ENCODE assay signal across 23 cellular contexts in genomic region chr11:121153472-121153871, GRCh38. TPM values are rescaled to one million over a fixed set of nuclear protein-coding genes. Genes with fewer than 3 reads are reported as not detected.
DNase-seq lines count a peak whose midpoint lies in the region; ATAC-seq and TF ChIP-seq lines count a peak whose summit lies in the region.
"Had no signal": no experiment of that assay in that cellular context is flagged by ENCODE, and none has a peak within 500 bp of the region (broad histone marks: within the 10 kb centered on the region; RNA-seq: fewer than 3 reads in every experiment).

No MANE protein-coding gene starts in this region.

- H3K23ac ChIP-seq in mesenchymal stem cell (ENCODE audit: low read length in 2 of 2) = no peak overlapping the region

- H3K27me3 ChIP-seq in PC-9 (ENCODE audit: insufficient read depth, low read depth) = peaks cover 90% of the 10 kb centered on the region
- H3K27me3 ChIP-seq in neural progenitor cell = no peaks in the 10 kb centered on the region
- H3K27me3 ChIP-seq in mesenchymal stem cell (ENCODE audit: control insufficient read depth in 1 of 2, insufficient read depth in 1 of 2, low read length in 2 of 2) = no peaks in the 10 kb centered on the region
- H3K27me3 ChIP-seq: adrenal gland, brain microvascular endothelial cell, colonic mucosa, esophagus squamous epithelium, gastrocnemius medialis had no signal

- no peak overlapping the region for H4K91ac ChIP-seq in mesenchymal stem cell (ENCODE audit: low read length)

- TF ChIP-seq CTCF in PC-9 (conservative IDR thresholded peaks at IDR 0.05) (0 out of 2 replicates have a peak, but pooled peaks have one; percentile 17), neural progenitor cell (IDR thresholded peaks at IDR 0.05) (peak; percentile 40)

- H3K9me3 Mint-ChIP-seq in activated CD4-positive, alpha-beta T cell treated with anti-CD3 and anti-CD28 coated beads for 36 hours (ENCODE audit: low read depth) = no peaks in the 10 kb centered on the region
- H3K9me3 Mint-ChIP-seq in neural progenitor cell = no peaks in the 10 kb centered on the region
- H3K9me3 Mint-ChIP-seq: CD4-positive, alpha-beta T cell had no signal

- no peak overlapping the region for H2BK15ac ChIP-seq in mesenchymal stem cell (ENCODE audit: low read depth, poor library complexity, severe bottlenecking)

- H4K8ac ChIP-seq in mesenchymal stem cell (ENCODE audit: low read length) = no peak overlapping the region

- no peaks in the 10 kb centered on the region for H3K79me2 ChIP-seq in PC-9 (ENCODE audit: low read depth)
- H3K79me2 ChIP-seq in neural progenitor cell (ENCODE audit: low read depth) = no peaks in the 10 kb centered on the region

- H3F3A ChIP-seq in PC-9 (ENCODE audit: insufficient read depth, low read depth) (no peaks in the 10 kb centered on the region), neural progenitor cell (ENCODE audit: low read depth) (no peaks in the 10 kb centered on the region)

- 69% methylated on average over 7 of the region's 8 CpGs for WGBS in mesenchymal stem cell

- H3K4ac ChIP-seq in mesenchymal stem cell (ENCODE audit: low read depth in 1 of 2, low read length in 2 of 2) = no peak overlapping the region

- H2AFZ ChIP-seq in PC-9 (no peak overlapping the region), neural progenitor cell (replicated peaks) (no peak overlapping the region), mesenchymal stem cell (ENCODE audit: low read depth, low read length) (no peak overlapping the region)
- H2AFZ ChIP-seq: GM23248 had no signal

- no peak overlapping the region for H3K4me3 Mint-ChIP-seq in activated CD4-positive, alpha-beta T cell treated with anti-CD3 and anti-CD28 coated beads for 36 hours
- no peak overlapping the region for H3K4me3 Mint-ChIP-seq in neural progenitor cell
- H3K4me3 Mint-ChIP-seq: CD4-positive, alpha-beta T cell had no signal

- no peaks in the 10 kb centered on the region for H3K36me3 Mint-ChIP-seq in activated CD4-positive, alpha-beta T cell treated with anti-CD3 and anti-CD28 coated beads for 36 hours (ENCODE audit: low read depth)
- peaks cover 5% of the 10 kb centered on the region for H3K36me3 Mint-ChIP-seq in neural progenitor cell

- no peak overlapping the region for H2BK120ac ChIP-seq in mesenchymal stem cell (ENCODE audit: low read depth, low read length)

- no peak overlapping the region for H2AK5ac ChIP-seq in mesenchymal stem cell (ENCODE audit: low read length, severe bottlenecking)

- intact Hi-C loops in activated CD4-positive, alpha-beta T cell treated with anti-CD3 and anti-CD28 coated beads for 36 hours (cut with DNase I, micrococcal nuclease) = no loop called here
- intact Hi-C loops in PC-9 (cut with micrococcal nuclease; ENCODE audit: unreplicated experiment) = no loop called here

- no peak overlapping the region for H3K9ac ChIP-seq in neural progenitor cell
- H3K9ac ChIP-seq in mesenchymal stem cell (ENCODE audit: low read length) = no peak overlapping the region
- H3K9ac ChIP-seq: GM23248 had no signal

- H3K4me1 ChIP-seq in PC-9 (replicated peaks; ENCODE audit: insufficient read depth) (no peaks in the 10 kb centered on the region), neural progenitor cell (no peaks in the 10 kb centered on the region), mesenchymal stem cell (ENCODE audit: control insufficient read depth, insufficient read depth, low read depth, low read length) (no peaks in the 10 kb centered on the region)
- H3K4me1 ChIP-seq: adrenal gland, colonic mucosa, esophagus squamous epithelium, gastrocnemius medialis, lower lobe of right lung, prostate gland had no signal

- H3K36me3 ChIP-seq in PC-9 (ENCODE audit: low read depth) (no peaks in the 10 kb centered on the region), neural progenitor cell (no peaks in the 10 kb centered on the region), mesenchymal stem cell (ENCODE audit: control insufficient read depth in 1 of 2, insufficient read depth in 2 of 2, low read depth in 1 of 2, low read length in 2 of 2) (peaks cover 0 to 3% of the 10 kb centered on the region in 2 experiments)
- H3K36me3 ChIP-seq: adrenal gland, brain microvascular endothelial cell, colonic mucosa, esophagus squamous epithelium, gastrocnemius medialis, lower lobe of right lung, neutrophil, prostate gland had no signal

- H3K18ac ChIP-seq in mesenchymal stem cell (ENCODE audit: low read depth in 1 of 2, low read length in 2 of 2) = no peak overlapping the region

- POLR2A ChIA-PET in activated CD4-positive, alpha-beta T cell treated with anti-CD3 and anti-CD28 coated beads for 36 hours (lab: Charles Lee) = no interaction called here
- POLR2A ChIA-PET in PC-9 (lab: Charles Lee; ENCODE audit: unreplicated experiment) = no interaction called here

- H3K9me3 ChIP-seq in PC-9 (ENCODE audit: insufficient read depth, low read depth) = no peaks in the 10 kb centered on the region
- H3K9me3 ChIP-seq in neural progenitor cell (ENCODE audit: low read depth) = no peaks in the 10 kb centered on the region
- no peaks in the 10 kb centered on the region for H3K9me3 ChIP-seq in mesenchymal stem cell (ENCODE audit: control insufficient read depth, low read length)
- H3K9me3 ChIP-seq: adrenal gland, colonic mucosa, esophagus squamous epithelium, gastrocnemius medialis, lower lobe of right lung, neutrophil, prostate gland had no signal

- H3K4me2 ChIP-seq in PC-9 = no peak overlapping the region
- H3K4me2 ChIP-seq in neural progenitor cell = no peak overlapping the region
- H3K4me2 ChIP-seq in mesenchymal stem cell (ENCODE audit: low read length, poor library complexity, severe bottlenecking) = no peak overlapping the region

- H2BK12ac ChIP-seq in mesenchymal stem cell (ENCODE audit: low read length in 2 of 2) = no peak overlapping the region

- H4K20me1 ChIP-seq in PC-9 (ENCODE audit: insufficient read depth) (no peaks in the 10 kb centered on the region), neural progenitor cell (ENCODE audit: low read depth) (no peaks in the 10 kb centered on the region)

- no TSS peak for BruUV-seq in PC-9 (replicated peaks; lab: Mats Ljungman, UMichigan)

- H3K27me3 Mint-ChIP-seq in activated CD4-positive, alpha-beta T cell treated with anti-CD3 and anti-CD28 coated beads for 36 hours = no peaks in the 10 kb centered on the region
- H3K27me3 Mint-ChIP-seq in neural progenitor cell (ENCODE audit: insufficient read depth, low read depth) = no peaks in the 10 kb centered on the region
- H3K27me3 Mint-ChIP-seq: CD4-positive, alpha-beta T cell had no signal

- no peak for ATAC-seq in activated CD4-positive, alpha-beta T cell treated with anti-CD3 and anti-CD28 coated beads for 36 hours
- ATAC-seq: gastrocnemius medialis, lower lobe of right lung had no signal

- H3K27ac Mint-ChIP-seq in activated CD4-positive, alpha-beta T cell treated with anti-CD3 and anti-CD28 coated beads for 36 hours = no peak overlapping the region
- no peak overlapping the region for H3K27ac Mint-ChIP-seq in neural progenitor cell
- H3K27ac Mint-ChIP-seq: CD4-positive, alpha-beta T cell had no signal

- DNase-seq in activated CD4-positive, alpha-beta T cell treated with anti-CD3 and anti-CD28 coated beads for 36 hours = peak; percentile 8
- no peak for DNase-seq in activated CD4-positive, alpha-beta T cell treated with anti-CD3 and anti-CD28 coated beads, Interleukin-2, amount 50 U/mL, for 1 hour
- DNase-seq in NAMALWA (ENCODE audit: low spot score) (peak; percentile 5), PC-9 (no peak), neural progenitor cell (ENCODE audit: low spot score) (peak; percentile 28), C1 segment of cervical spinal cord (lab: John Stamatoyannopoulos, UW) (no peak), mesenchymal stem cell (no peak)
- no peak for DNase-seq in activated CD8-positive, alpha-beta memory T cell treated with anti-CD3 and anti-CD28 coated beads for 24 hours
- DNase-seq: activated CD4-positive, alpha-beta T cell treated with anti-CD3 and anti-CD28 coated beads, Interleukin-2, amount 50 U/mL, for 48 hours; activated gamma-delta T cell treated with Interleukin-2 at 50 U/mL for 16 hours; activated T-cell treated with anti-CD3 and anti-CD28 coated beads, Interleukin-2, amount 50 U/mL, for 1 hour; adrenal gland; brain microvascular endothelial cell; CD4-positive, alpha-beta T cell; colonic mucosa; esophagus squamous epithelium; gastrocnemius medialis; GM23248; kidney; lower lobe of right lung; substantia nigra had no signal

- no peaks in the 10 kb centered on the region for H3K79me1 ChIP-seq in mesenchymal stem cell (replicated peaks; ENCODE audit: low read length, poor library complexity, severe bottlenecking)

- no peaks in the 10 kb centered on the region for H3K9me2 ChIP-seq in PC-9 (ENCODE audit: insufficient read depth)

- H3K27ac ChIP-seq in PC-9 (no peak overlapping the region), neural progenitor cell (no peak overlapping the region), mesenchymal stem cell (ENCODE audit: low read length, poor library complexity, severe bottlenecking) (no peak overlapping the region)
- H3K27ac ChIP-seq: adrenal gland, brain microvascular endothelial cell, colonic mucosa, esophagus squamous epithelium, gastrocnemius medialis, GM23248, lower lobe of right lung, neutrophil, prostate gland had no signal

- no peak overlapping the region for H2BK5ac ChIP-seq in mesenchymal stem cell (ENCODE audit: low read depth, low read length, poor library complexity, severe bottlenecking)

- CTCF ChIA-PET in activated CD4-positive, alpha-beta T cell treated with anti-CD3 and anti-CD28 coated beads for 36 hours (lab: Charles Lee) = interaction anchor here (0.8 to 2.0 kb wide), 2 partner anchors 41 to 115 kb away, joined by 3 to 10 read pairs; no protein-coding TSS in a partner anchor
- CTCF ChIA-PET in PC-9 (lab: Charles Lee) = no interaction called here

- no peak overlapping the region for H3K4me3 ChIP-seq in PC-9
- H3K4me3 ChIP-seq in neural progenitor cell = no peak overlapping the region
- H3K4me3 ChIP-seq in mesenchymal stem cell (ENCODE audit: insufficient read depth in 1 of 2, low read depth in 1 of 2, low read length in 2 of 2) = no peak overlapping the region
- H3K4me3 ChIP-seq: adrenal gland, colonic mucosa, esophagus squamous epithelium, gastrocnemius medialis, GM23248, lower lobe of right lung, prostate gland had no signal

- no peak overlapping the region for H3K14ac ChIP-seq in mesenchymal stem cell (ENCODE audit: low read length in 2 of 2)

- no peaks in the 10 kb centered on the region for H3K4me1 Mint-ChIP-seq in activated CD4-positive, alpha-beta T cell treated with anti-CD3 and anti-CD28 coated beads for 36 hours
- no peaks in the 10 kb centered on the region for H3K4me1 Mint-ChIP-seq in neural progenitor cell

RNA-seq across cellular contexts. Expression of gene TECTA, which starts 52.4 kb away (rescaled TPM):
- under 1 TPM; 0.21 to 0.37 TPM for total RNA-seq in activated CD4-positive, alpha-beta T cell treated with anti-CD3 and anti-CD28 coated beads for 36 hours
- 0.04 TPM in 1 of 2 replicates, not detected in the other for total RNA-seq in PC-9 (2021)
- total RNA-seq in neural progenitor cell (ENCODE audit: low replicate concordance) = 0.84 and 1.2 TPM in 2 replicates
- 0.15 TPM for polyA plus RNA-seq in mesenchymal stem cell (2013, experiment 1 of 2)
- 0.16 TPM for polyA plus RNA-seq in mesenchymal stem cell (2013, experiment 2 of 2)

Comparison
In these comparisons a context has a peak if more than half of its experiments do, and no peak if none do; other contexts are left out.
1. DNase-seq: peak in activated CD4-positive, alpha-beta T cell treated with anti-CD3 and anti-CD28 coated beads for 36 hours (single experiment), NAMALWA (single experiment) and neural progenitor cell (single experiment); none in activated CD4-positive, alpha-beta T cell treated with anti-CD3 and anti-CD28 coated beads, Interleukin-2, amount 50 U/mL, for 1 hour (single experiment), PC-9 (0 of 2), C1 segment of cervical spinal cord (0 of 14), activated CD8-positive, alpha-beta memory T cell treated with anti-CD3 and anti-CD28 coated beads for 24 hours (single experiment) and mesenchymal stem cell (single experiment).